In the genomic region with DNA sequence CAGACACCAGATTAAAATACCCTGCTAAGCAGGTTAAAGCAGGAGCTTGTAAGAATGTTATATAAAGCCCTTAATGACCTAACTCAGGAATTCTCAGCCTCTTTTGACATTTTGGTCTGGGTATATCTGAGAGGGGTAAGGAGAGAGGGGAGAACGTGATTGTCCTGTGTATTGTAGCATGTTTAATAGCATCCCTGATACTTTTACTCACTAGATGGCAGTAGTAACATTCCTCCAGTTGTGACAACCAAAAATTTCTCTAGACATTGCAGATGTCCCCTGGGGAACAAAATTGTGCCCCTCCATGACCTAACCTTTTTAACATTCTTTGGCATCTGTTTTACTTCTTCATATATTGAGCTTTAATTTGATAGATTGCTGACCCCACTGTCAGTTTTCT, we compare ENCODE assay signal across 8 cellular contexts. TPM values are rescaled to one million over a fixed set of nuclear protein-coding genes. Genes with fewer than 3 reads are reported as not detected.
DNase-seq lines count a peak whose midpoint lies in the region; ATAC-seq, FAIRE-seq and TF ChIP-seq lines count a peak whose summit lies in the region.

No MANE protein-coding gene starts in this region.

- H3K4me2 ChIP-seq in K562 (ENCODE audit: insufficient read depth, low read length), result no peak overlapping the region

- no peak overlapping the region for H3K27ac ChIP-seq in K562 (ENCODE audit: extremely low read depth, low read depth, low read length)
- no peak overlapping the region for H3K27ac ChIP-seq in naive thymus-derived CD4-positive, alpha-beta T cell (ENCODE audit: low read depth, low read length)

- H2AFZ ChIP-seq in K562 (ENCODE audit: low read depth, low read length), result no peak overlapping the region

- CTCF ChIA-PET in K562 (lab: Yijun Ruan, JAX; ENCODE audit: low intra/inter-chr PET ratio), result no interaction called here
- CTCF ChIA-PET in naive thymus-derived CD4-positive, alpha-beta T cell (lab: Charles Lee), result interaction anchor here (1.3 kb wide), 1 partner anchor 16 kb away, joined by 3 read pairs; no protein-coding TSS in a partner anchor

- DNase-seq in K562 (ENCODE audit: extremely low read depth in 1 of 4, low spot score in 3 of 4), result peak in 1 of 4 experiments; percentile 25
- no peak for DNase-seq in naive thymus-derived CD4-positive, alpha-beta T cell
- DNase-seq in retina, result no peak
- no peak for DNase-seq in NCI-H2196 treated with DMSO at 0.1 percent for 48 hours (lab: John Stamatoyannopoulos, UW; ENCODE audit: unreplicated experiment)
- no peak for DNase-seq in activated CD4-positive, alpha-beta T cell treated with anti-CD3 and anti-CD28 coated beads, Interleukin-2, amount 50 U/mL, for 4 hours

- peaks cover 14 to 55% (median 36%) of the 10 kb centered on the region in 5 donors for H3K36me3 Mint-ChIP-seq in naive thymus-derived CD4-positive, alpha-beta T cell

- peak; percentile 38 for TF ChIP-seq CTCF in GM12872 (IDR thresholded peaks at IDR 0.05; ENCODE audit: insufficient read depth, low read depth, low read length)
- TF ChIP-seq CTCF in K562 (IDR thresholded peaks at IDR 0.05 in 2 of 3, conservative IDR thresholded peaks at IDR 0.05 in 1 of 3; ENCODE audit: insufficient read depth in 2 of 3, low read depth in 1 of 3, low read length in 3 of 3), result peak in 2 of 3 experiments; percentile 39 to 40; a peak in 4 of 6 replicates

- no peaks in the 10 kb centered on the region for H3K4me1 ChIP-seq in K562 (replicated peaks in 1 of 2; ENCODE audit: control insufficient read depth in 2 of 2, insufficient read depth in 2 of 2, low read length in 2 of 2)
- no peaks in the 10 kb centered on the region for H3K4me1 ChIP-seq in naive thymus-derived CD4-positive, alpha-beta T cell (ENCODE audit: control insufficient read depth in 2 of 2, insufficient read depth in 2 of 2, low read length in 2 of 2)

- no peak for TF ChIP-seq POLR2A in K562 (conservative IDR thresholded peaks at IDR 0.05)

- no peaks in the 10 kb centered on the region for H3K27me3 Mint-ChIP-seq in naive thymus-derived CD4-positive, alpha-beta T cell

- no peak overlapping the region for H3K4me3 ChIP-seq in K562
- no peak overlapping the region for H3K4me3 ChIP-seq in naive thymus-derived CD4-positive, alpha-beta T cell (ENCODE audit: low read length)

- TF ChIP-seq EP300 in K562 (IDR thresholded peaks at IDR 0.05; ENCODE audit: low read length), result no peak

- peak in 1 of 2 experiments; percentile 25; a peak in 1 of 4 replicates for TF ChIP-seq RAD21 in K562 (CRISPR knock-in tag; conservative IDR thresholded peaks at IDR 0.05 in 1 of 2, IDR thresholded peaks at IDR 0.05 in 1 of 2)

- in situ Hi-C loops in K562 (cut with MboI), result no loop called here

- BruUV-seq in K562 (replicated peaks; lab: Mats Ljungman, UMichigan), result no TSS peak

- WGBS in K562 (ENCODE audit: insufficient coverage, low coverage, missing lambda C conversion rate), result 29% methylated on average over 1 of the region's 1 CpG

- H3K79me2 ChIP-seq in K562 (ENCODE audit: control insufficient read depth, insufficient read depth, low read length), result no peaks in the 10 kb centered on the region

- H3K27ac Mint-ChIP-seq in naive thymus-derived CD4-positive, alpha-beta T cell, result peak overlapping the region in 2 of 9 donors; percentile 11 to 80

- H3K9me3 Mint-ChIP-seq in naive thymus-derived CD4-positive, alpha-beta T cell, result no peaks in the 10 kb centered on the region

- no peaks in the 10 kb centered on the region for H4K20me1 ChIP-seq in K562 (replicated peaks; ENCODE audit: control insufficient read depth, insufficient read depth, low read length)

- peak; percentile 67 for ATAC-seq in HG03060 (IDR thresholded peaks at IDR 0.05; ENCODE audit: low read depth, unreplicated experiment)
- ATAC-seq in K562, result peak; percentile 86
- ATAC-seq in naive thymus-derived CD4-positive, alpha-beta T cell, result peak; percentile 57
- ATAC-seq in GM18519 (IDR thresholded peaks at IDR 0.05; ENCODE audit: low FRiP score, unreplicated experiment), result no peak

- H3K9ac ChIP-seq in K562 (ENCODE audit: insufficient read depth in 1 of 2, low read depth in 2 of 2, low read length in 2 of 2), result no peak overlapping the region

- intact Hi-C loops in K562 (cut with micrococcal nuclease), result no loop called here
- intact Hi-C loops in naive thymus-derived CD4-positive, alpha-beta T cell (cut with micrococcal nuclease), result loop anchor here (2.0 kb wide), 1 partner anchor 15 kb away; no protein-coding TSS in a partner anchor

- peaks cover 9 to 25% (median 19%) of the 10 kb centered on the region in 7 donors for H3K4me1 Mint-ChIP-seq in naive thymus-derived CD4-positive, alpha-beta T cell

- FAIRE-seq in K562 (lab: Jason Lieb, UNC), result peak; percentile 74

- H3K36me3 ChIP-seq in K562 (ENCODE audit: control insufficient read depth, insufficient read depth, low read length), result peaks cover 95% of the 10 kb centered on the region
- H3K36me3 ChIP-seq in naive thymus-derived CD4-positive, alpha-beta T cell (ENCODE audit: control insufficient read depth in 2 of 3, insufficient read depth in 3 of 3, low read length in 3 of 3), result peaks cover 40 to 86% (median 46%) of the 10 kb centered on the region in 3 experiments

- no peak overlapping the region for H3K4me3 Mint-ChIP-seq in naive thymus-derived CD4-positive, alpha-beta T cell

- no peaks in the 10 kb centered on the region for H3K9me1 ChIP-seq in K562 (ENCODE audit: control insufficient read depth, insufficient read depth, low read length)

- POLR2A ChIA-PET in K562 (lab: Yijun Ruan, JAX), result no interaction called here
- POLR2A ChIA-PET in naive thymus-derived CD4-positive, alpha-beta T cell (lab: Charles Lee), result no interaction called here

- H3K9me3 ChIP-seq in K562 (replicated peaks; ENCODE audit: control insufficient read depth, insufficient read depth, low read depth, low read length), result no peaks in the 10 kb centered on the region
- no peaks in the 10 kb centered on the region for H3K9me3 ChIP-seq in naive thymus-derived CD4-positive, alpha-beta T cell (ENCODE audit: control insufficient read depth in 2 of 3, low read length in 3 of 3)

- H3K27me3 ChIP-seq in K562 (ENCODE audit: control insufficient read depth in 2 of 2, insufficient read depth in 2 of 2, low read length in 2 of 2), result no peaks in the 10 kb centered on the region
- H3K27me3 ChIP-seq in naive thymus-derived CD4-positive, alpha-beta T cell (ENCODE audit: control insufficient read depth in 2 of 2, insufficient read depth in 2 of 2, low read length in 2 of 2), result no peaks in the 10 kb centered on the region

TF ChIP-seq in K562, 482 proteins besides CTCF, POLR2A, EP300 and RAD21:
- TF ChIP-seq ZKSCAN8 (CRISPR knock-in tag; IDR thresholded peaks at IDR 0.05) (no peak), FOXA3 (CRISPR knock-in tag; conservative IDR thresholded peaks at IDR 0.05 in 1 of 2, IDR thresholded peaks at IDR 0.05 in 1 of 2) (no peak), TAF9B (IDR thresholded peaks at IDR 0.05; ENCODE audit: partially characterized antibody) (no peak), RBM15 (IDR thresholded peaks at IDR 0.05; ENCODE audit: insufficient read depth, low read length) (no peak), RUNX1 (IDR thresholded peaks at IDR 0.05; ENCODE audit: low read depth) (no peak), KLF10 (CRISPR knock-in tag; IDR thresholded peaks at IDR 0.05) (no peak), SMARCB1 (IDR thresholded peaks at IDR 0.05; ENCODE audit: insufficient read length, low read depth) (no peak), RFX1 (IDR thresholded peaks at IDR 0.05) (no peak), RBFOX2 (IDR thresholded peaks at IDR 0.05; ENCODE audit: low read depth, low read length) (no peak), HNRNPK (IDR thresholded peaks at IDR 0.05; ENCODE audit: low read depth, low read length, poor library complexity, severe bottlenecking) (no peak), BDP1 (IDR thresholded peaks at IDR 0.05; ENCODE audit: insufficient read depth, insufficient read length) (no peak)
- TF ChIP-seq, protein P1, sequence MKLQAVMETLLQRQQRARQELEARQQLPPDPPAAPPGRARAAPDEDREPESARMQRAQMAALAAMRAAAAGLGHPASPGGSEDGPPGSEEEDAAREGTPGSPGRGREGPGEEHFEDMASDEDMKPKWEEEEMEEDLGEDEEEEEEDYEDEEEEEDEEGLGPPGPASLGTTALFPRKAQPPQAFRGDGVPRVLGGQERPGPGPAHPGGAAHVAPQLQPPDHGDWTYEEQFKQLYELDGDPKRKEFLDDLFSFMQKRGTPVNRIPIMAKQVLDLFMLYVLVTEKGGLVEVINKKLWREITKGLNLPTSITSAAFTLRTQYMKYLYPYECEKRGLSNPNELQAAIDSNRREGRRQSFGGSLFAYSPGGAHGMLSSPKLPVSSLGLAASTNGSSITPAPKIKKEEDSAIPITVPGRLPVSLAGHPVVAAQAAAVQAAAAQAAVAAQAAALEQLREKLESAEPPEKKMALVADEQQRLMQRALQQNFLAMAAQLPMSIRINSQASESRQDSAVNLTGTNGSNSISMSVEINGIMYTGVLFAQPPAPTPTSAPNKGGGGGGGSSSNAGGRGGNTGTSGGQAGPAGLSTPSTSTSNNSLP (IDR thresholded peaks at IDR 0.05; ENCODE audit: borderline replicate concordance, low read depth, low read length), result no peak

RNA-seq across cellular contexts. Expression of gene SMARCA5, which starts 17.9 kb away (rescaled TPM):
- total RNA-seq in K562 (2011; cell fraction: chromatin; rRNA removed; ENCODE audit: low replicate concordance), result 19.4 and 76.5 TPM in 2 replicates
- total RNA-seq in K562 (2011; cell fraction: nucleolus; rRNA removed), result 6.5 and 9.9 TPM in 2 replicates
- 15.4 and 27.3 TPM in 2 replicates for total RNA-seq in K562 (2011; cell fraction: nucleoplasm; rRNA removed)
- total RNA-seq in K562 (2014; rRNA removed) (32.1 and 34.6 TPM in 2 replicates), K562 (2014; rRNA removed; fragmentation: Illumina TruSeq; extraction: Trizol) (57.8 and 61.6 TPM in 2 replicates), K562 (2015; rRNA removed; fragmentation: Illumina TruSeq; extraction: Trizol) (48.0 and 50.4 TPM in 2 replicates), K562 (2021) (43.3 and 46.1 TPM in 2 replicates)
- polyA plus RNA-seq in K562 (2011; rRNA removed) (18.2 and 25.8 TPM in 2 replicates), K562 (2014; fragmentation: Illumina TruSeq; extraction: Trizol) (35.1 and 39.7 TPM in 2 replicates), K562 (2014; fragmentation: Nextera tagmentation; extraction: Ambion mirVana) (10 to 100 TPM; 21.6 to 23.1 TPM), K562 (2014; rRNA removed) (26.5 and 31.6 TPM in 2 replicates)
- polyA plus RNA-seq in K562 (2011; cell fraction: cytosol; rRNA removed), result 6.8 and 8.0 TPM in 2 replicates
- polyA plus RNA-seq in K562 (2011; cell fraction: nucleus; rRNA removed), result 9.8 and 10.1 TPM in 2 replicates
- 31.0 and 55.8 TPM in 2 replicates for polyA plus RNA-seq in K562 (2012)
- polyA minus RNA-seq in K562 (2011; rRNA and poly(A)+ RNA removed), result 55.9 and 65.5 TPM in 2 replicates
- 23.4 and 27.0 TPM in 2 replicates for polyA minus RNA-seq in K562 (2011; cell fraction: cytosol; rRNA and poly(A)+ RNA removed)
- 21.0 and 37.7 TPM in 2 replicates for polyA minus RNA-seq in K562 (2011; cell fraction: nucleus; rRNA and poly(A)+ RNA removed)
- total RNA-seq in naive thymus-derived CD4-positive, alpha-beta T cell, result 10 to 100 TPM; 48.3 to 58.2 (median 54.4) TPM
- 10 to 100 TPM; 24.2 to 32.9 TPM for polyA plus RNA-seq in naive thymus-derived CD4-positive, alpha-beta T cell
